Comparison of ENCODE assay signal across 10 cellular contexts in genomic region chr21:42739061-42739931, GRCh38.
DNase-seq lines count a peak whose midpoint lies in the region; ATAC-seq, FAIRE-seq and TF ChIP-seq lines count a peak whose summit lies in the region.
"Had no signal": no experiment of that assay in that cellular context is flagged by ENCODE, and none has a peak within 500 bp of the region (broad histone marks: within the 10 kb centered on the region; RNA-seq: fewer than 3 reads in every experiment).

No MANE protein-coding gene starts in this region.

- H3K27ac ChIP-seq in CD4-positive, alpha-beta memory T cell (ENCODE audit: low read depth, low read length) = no peak overlapping the region
- H3K27ac ChIP-seq in Peyer's patch = peak overlapping the region; percentile 61 to 93 (median 80)
- peak overlapping the region; percentile 9 to 87 (median 62) for H3K27ac ChIP-seq in esophagus squamous epithelium
- peak overlapping the region in 3 of 4 donors; percentile 71 to 80 (median 74) for H3K27ac ChIP-seq in pancreas

- H3K27ac Mint-ChIP-seq in CD4-positive, alpha-beta memory T cell = peak overlapping the region in 6 of 7 donors; percentile 36 to 100 (median 80)

- ATAC-seq in pancreas (no peak), omental fat pad (ENCODE audit: low FRiP score) (no peak), HG02678 (IDR thresholded peaks at IDR 0.05; ENCODE audit: unreplicated experiment) (no peak)
- ATAC-seq: GM12878 had no signal

- no peak overlapping the region for H3K4me3 Mint-ChIP-seq in CD4-positive, alpha-beta memory T cell

- TF ChIP-seq POLR2A in Peyer's patch (IDR thresholded peaks at IDR 0.05) = no peak
- TF ChIP-seq POLR2A in esophagus squamous epithelium (IDR thresholded peaks at IDR 0.05) = no peak

- no peaks in the 10 kb centered on the region for H3K36me3 ChIP-seq in CD4-positive, alpha-beta memory T cell (ENCODE audit: insufficient read depth, low read length)
- peaks cover 0 to 56% (median 0%) of the 10 kb centered on the region in 3 donors for H3K36me3 ChIP-seq in Peyer's patch
- H3K36me3 ChIP-seq in esophagus squamous epithelium = peaks cover 0 to 11% (median 0%) of the 10 kb centered on the region in 3 donors
- no peaks in the 10 kb centered on the region for H3K36me3 ChIP-seq in pancreas

- no peaks in the 10 kb centered on the region for H3K27me3 Mint-ChIP-seq in CD4-positive, alpha-beta memory T cell

- POLR2A ChIA-PET in CD4-positive, alpha-beta memory T cell (lab: Charles Lee; ENCODE audit: partially characterized antibody) = interaction anchor here (1.9 to 6.0 kb wide), 2 partner anchors 8 to 44 kb away, joined by 8 to 64 read pairs; no protein-coding TSS in a partner anchor

- WGBS in esophagus squamous epithelium, 2 donors = 88 to 89% methylated on average over 9 to 13 of the region's 21 CpGs
- 78 to 92% methylated on average over 21 of the region's 21 CpGs for WGBS in pancreas, 2 donors

- TF ChIP-seq CTCF in Peyer's patch (IDR thresholded peaks at IDR 0.05) (no peak), esophagus squamous epithelium (IDR thresholded peaks at IDR 0.05) (no peak), pancreas (IDR thresholded peaks at IDR 0.05) (no peak), omental fat pad (IDR thresholded peaks at IDR 0.05) (no peak)

- intact Hi-C loops in CD4-positive, alpha-beta memory T cell (cut with micrococcal nuclease) = no loop called here
- intact Hi-C loops in esophagus squamous epithelium (cut with DNase I) = no loop called here
- intact Hi-C loops in pancreas (cut with DNase I) = no loop called here

- no peaks in the 10 kb centered on the region for H3K27me3 ChIP-seq in CD4-positive, alpha-beta memory T cell (ENCODE audit: insufficient read depth, low read length)
- no peaks in the 10 kb centered on the region for H3K27me3 ChIP-seq in Peyer's patch
- no peaks in the 10 kb centered on the region for H3K27me3 ChIP-seq in esophagus squamous epithelium
- no peaks in the 10 kb centered on the region for H3K27me3 ChIP-seq in pancreas

- no peak for DNase-seq in CD4-positive, alpha-beta memory T cell
- DNase-seq in Peyer's patch (peak in 1 of 3 donors; percentile 43), esophagus squamous epithelium (lab: John Stamatoyannopoulos, UW) (no peak), pancreas (no peak), frontal cortex (ENCODE audit: low spot score in 2 of 2) (no peak), DMS 273 (lab: John Stamatoyannopoulos, UW; ENCODE audit: unreplicated experiment) (no peak), omental fat pad (ENCODE audit: low spot score) (no peak)
- DNase-seq: stimulated activated naive CD4-positive, alpha-beta T cell treated with Interleukin-2 at 50 U/mL for 16 hours had no signal

- FAIRE-seq in pancreas (lab: Jason Lieb, UNC) (no peak), frontal cortex (lab: Jason Lieb, UNC) (no peak)
- FAIRE-seq: GM12878 had no signal

- no peak overlapping the region for H3K4me3 ChIP-seq in CD4-positive, alpha-beta memory T cell (ENCODE audit: low read length in 2 of 2)
- H3K4me3 ChIP-seq in Peyer's patch (no peak overlapping the region), esophagus squamous epithelium (no peak overlapping the region), pancreas (no peak overlapping the region)
- H3K4me3 ChIP-seq: GM12878 had no signal

- H3K4me1 ChIP-seq in CD4-positive, alpha-beta memory T cell (ENCODE audit: insufficient read depth, low read length) = peaks cover 38% of the 10 kb centered on the region
- H3K4me1 ChIP-seq in Peyer's patch = peaks cover 0 to 43% (median 10%) of the 10 kb centered on the region in 4 donors
- peaks cover 3 to 24% (median 5%) of the 10 kb centered on the region in 3 donors for H3K4me1 ChIP-seq in esophagus squamous epithelium
- peaks cover 0 to 8% (median 0%) of the 10 kb centered on the region in 3 donors for H3K4me1 ChIP-seq in pancreas

- H3K36me3 Mint-ChIP-seq in CD4-positive, alpha-beta memory T cell = peaks cover 1 to 3% of the 10 kb centered on the region in 2 donors

- no peaks in the 10 kb centered on the region for H3K9me3 Mint-ChIP-seq in CD4-positive, alpha-beta memory T cell

- CTCF ChIA-PET in CD4-positive, alpha-beta memory T cell (lab: Charles Lee; ENCODE audit: partially characterized antibody) = no interaction called here

- no peaks in the 10 kb centered on the region for H3K9me3 ChIP-seq in CD4-positive, alpha-beta memory T cell (ENCODE audit: control insufficient read depth in 1 of 2, low read length in 2 of 2)
- H3K9me3 ChIP-seq in Peyer's patch = no peaks in the 10 kb centered on the region
- H3K9me3 ChIP-seq in esophagus squamous epithelium = no peaks in the 10 kb centered on the region
- H3K9me3 ChIP-seq in pancreas = no peaks in the 10 kb centered on the region

- H3K4me1 Mint-ChIP-seq in CD4-positive, alpha-beta memory T cell = peaks cover 15 to 47% (median 36%) of the 10 kb centered on the region in 4 donors
